In the genomic region with DNA sequence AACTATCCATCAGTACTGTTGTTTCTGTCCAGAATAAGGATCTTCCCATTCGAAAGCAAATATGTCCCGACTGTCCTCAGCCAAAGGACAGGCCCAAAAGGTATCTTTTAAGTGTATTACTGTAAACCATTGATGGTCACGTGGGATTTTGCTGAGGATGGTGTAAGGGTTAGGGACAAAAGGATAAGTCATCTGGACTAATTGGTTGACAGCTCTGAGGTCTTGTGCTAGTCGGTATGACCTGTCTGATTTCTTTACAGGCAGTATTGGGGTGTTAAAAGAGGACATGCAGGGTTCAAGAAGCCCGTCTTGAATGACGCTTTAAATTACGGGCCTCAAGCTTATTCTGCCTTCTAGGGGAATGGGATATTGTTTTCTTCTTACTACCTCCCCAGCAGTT, we compare ENCODE assay signal across 26 cellular contexts. TPM values are rescaled to one million over a fixed set of nuclear protein-coding genes. Genes with fewer than 3 reads are reported as not detected.
"Had no signal": no experiment of that assay in that cellular context is flagged by ENCODE, and none has a peak within 500 bp of the region (broad histone marks: within the 10 kb centered on the region; RNA-seq: fewer than 3 reads in every experiment).

No MANE protein-coding gene starts in this region.

- H3K36me3 Mint-ChIP-seq: stimulated activated effector memory CD8-positive, alpha-beta T cell treated with anti-CD3 and anti-CD28 coated beads, Interleukin-12 subunit alpha, Interleukin-12 subunit beta, amount 100 ng/mL, for 72 hours had no signal

- H3K4me1 ChIP-seq: heart left ventricle, pancreas, suprapubic skin, thyroid gland had no signal

- H3K27ac Mint-ChIP-seq: progenitor cell of endocrine pancreas, type B pancreatic cell had no signal

- ATAC-seq: heart left ventricle, pancreas, right cardiac atrium had no signal

- DNase-seq: cortex of kidney; dorsolateral prefrontal cortex; effector CD8-positive, alpha-beta T cell; heart left ventricle; hippocampal formation; kidney glomerular epithelial cell; mesendoderm; naive B cell; occipital lobe; pancreas; right cardiac atrium; small intestine; stimulated activated CD4-positive, alpha-beta T cell treated with anti-CD3 and anti-CD28 coated beads, Interleukin-2, amount 100 ng/mL, for 48 hours; stimulated activated CD8-positive, alpha-beta memory T cell treated with anti-CD3 and anti-CD28 coated beads, Interleukin-4, amount 100 ng/mL, for 48 hours; stimulated activated naive CD8-positive, alpha-beta T cell treated with anti-CD3 and anti-CD28 coated beads, Interleukin-15, Interleukin-2, amounts not matched to agents 100 U/mL and 50 U/mL, for 24 hours; thyroid gland had no signal

- H3K27me3 ChIP-seq: heart left ventricle, pancreas, suprapubic skin, thyroid gland had no signal

- H3K4me3 ChIP-seq: dorsolateral prefrontal cortex, heart left ventricle, pancreas, suprapubic skin, thyroid gland had no signal

- H3K27me3 Mint-ChIP-seq: naive B cell, progenitor cell of endocrine pancreas, type B pancreatic cell had no signal

- H3K9me3 ChIP-seq: pancreas, thyroid gland had no signal

- H3K27ac ChIP-seq: dorsolateral prefrontal cortex, heart left ventricle, pancreas, suprapubic skin, thyroid gland had no signal

- H3K4me3 Mint-ChIP-seq: naive B cell; stimulated activated effector memory CD8-positive, alpha-beta T cell treated with anti-CD3 and anti-CD28 coated beads, Interleukin-12 subunit alpha, Interleukin-12 subunit beta, amount 100 ng/mL, for 72 hours; type B pancreatic cell had no signal

- H3K36me3 ChIP-seq: heart left ventricle, pancreas, suprapubic skin, thyroid gland had no signal

RNA-seq across cellular contexts. Expression of a gene that starts 24.4 kb away (rescaled TPM):
- total RNA-seq: fibroblast of lung, frontal cortex, glomerular endothelial cell, heart left ventricle, liver, lung microvascular endothelial cell, occipital lobe, pancreas, progenitor cell of endocrine pancreas, right cardiac atrium, thyroid gland had no signal
- polyA plus RNA-seq: esophagus, fibroblast of lung, heart left ventricle, liver, pancreas, right cardiac atrium, small intestine had no signal

RNA-seq across cellular contexts. Expression of a gene that starts 26.5 kb away (rescaled TPM):
- total RNA-seq: dorsolateral prefrontal cortex, fibroblast of lung, frontal cortex, glomerular endothelial cell, heart left ventricle, liver, lung microvascular endothelial cell, occipital lobe, pancreas, progenitor cell of endocrine pancreas, right cardiac atrium, suprapubic skin, thyroid gland had no signal
- polyA plus RNA-seq: esophagus, fibroblast of lung, heart left ventricle, liver, pancreas, right cardiac atrium, small intestine had no signal

RNA-seq across cellular contexts. Expression of a gene that starts 38.6 kb away (rescaled TPM):
- total RNA-seq: progenitor cell of endocrine pancreas had no signal
